In the genomic region with DNA sequence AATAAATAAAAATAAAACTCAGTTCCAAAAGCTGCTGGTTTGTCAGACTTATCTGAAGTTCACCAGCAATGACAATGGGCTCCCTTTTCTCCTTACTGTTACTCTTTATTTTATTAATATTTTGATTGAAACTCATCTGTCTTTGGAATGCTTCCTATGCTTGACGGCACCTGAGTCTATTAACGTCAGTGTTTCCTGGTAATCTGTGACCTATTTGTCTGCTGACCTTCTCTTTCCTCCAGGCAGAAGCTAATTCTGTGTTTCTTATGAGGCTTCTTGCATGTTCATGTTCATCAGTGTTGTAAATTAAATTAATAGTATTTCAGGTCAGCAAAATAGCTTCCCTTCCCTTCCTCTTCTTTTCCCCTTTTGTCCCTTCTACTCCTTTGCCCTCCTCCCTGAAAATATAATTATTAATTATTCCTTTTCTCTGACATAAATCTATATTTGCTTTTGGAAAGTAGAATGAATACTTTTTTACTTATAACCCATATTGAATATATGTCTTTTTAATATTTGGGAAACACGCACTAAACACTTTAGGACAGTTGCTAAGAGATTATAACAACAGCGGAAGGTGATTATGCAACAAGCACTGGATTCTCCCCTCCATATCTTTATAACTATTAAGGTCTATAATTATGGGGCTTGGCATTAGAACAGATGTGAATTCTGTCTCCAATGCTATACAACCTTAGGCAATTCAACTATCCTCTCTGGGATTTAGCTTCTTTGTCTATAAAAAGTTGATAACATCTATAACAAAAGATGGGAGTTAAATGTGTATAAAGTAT, we compare ENCODE assay signal across 28 cellular contexts.
"Had no signal": no experiment of that assay in that cellular context is flagged by ENCODE, and none has a peak within 500 bp of the region (broad histone marks: within the 10 kb centered on the region; RNA-seq: fewer than 3 reads in every experiment).

No MANE protein-coding gene starts in this region.

- H3K4me1 Mint-ChIP-seq: neural crest cell had no signal

- H3K4me3 Mint-ChIP-seq: activated naive CD4-positive, alpha-beta T cell treated with anti-CD3 and anti-CD28 coated beads for 36 hours; activated naive CD8-positive, alpha-beta T cell treated with anti-CD3 and anti-CD28 coated beads, Interleukin-2, amount 10 ng/mL, durations not matched to agents 7 days and 5 days; activated T-helper 1 cell treated with anti-CD3 and anti-CD28 coated beads, Interleukin-12 subunit alpha, Interleukin-12 subunit beta, Interleukin-2, Interleukin-4 antibody, amounts not matched to agents 30 ng/mL and 10 ng/mL and 1 ng/mL, durations not matched to agents 14 hours and 24 hours and 36 hours; naive thymus-derived CD8-positive, alpha-beta T cell; neural crest cell; T-helper 1 cell treated with Interleukin-12 subunit alpha and Interleukin-12 subunit beta and Interleukin-4 antibody, amounts not matched to agents 30 μg/mL and 1 μg/mL, for 36 hours had no signal

- H3K27ac Mint-ChIP-seq: activated naive CD4-positive, alpha-beta T cell treated with anti-CD3 and anti-CD28 coated beads for 36 hours; activated naive CD8-positive, alpha-beta T cell treated with anti-CD3 and anti-CD28 coated beads, Interleukin-2, amount 10 ng/mL, durations not matched to agents 7 days and 5 days; activated T-helper 1 cell treated with anti-CD3 and anti-CD28 coated beads, Interleukin-12 subunit alpha, Interleukin-12 subunit beta, Interleukin-2, Interleukin-4 antibody, amounts not matched to agents 30 ng/mL and 10 ng/mL and 1 ng/mL, durations not matched to agents 14 hours and 24 hours and 36 hours; T-helper 1 cell treated with Interleukin-12 subunit alpha and Interleukin-12 subunit beta and Interleukin-4 antibody, amounts not matched to agents 30 μg/mL and 1 μg/mL, for 36 hours had no signal

- H3K36me3 Mint-ChIP-seq: activated naive CD8-positive, alpha-beta T cell treated with anti-CD3 and anti-CD28 coated beads, Interleukin-2, amount 10 ng/mL, durations not matched to agents 7 days and 5 days; naive thymus-derived CD8-positive, alpha-beta T cell had no signal

- H3K9me3 Mint-ChIP-seq: activated naive CD4-positive, alpha-beta T cell treated with anti-CD3 and anti-CD28 coated beads for 36 hours; activated naive CD8-positive, alpha-beta T cell treated with anti-CD3 and anti-CD28 coated beads, Interleukin-2, amount 10 ng/mL, durations not matched to agents 7 days and 5 days; activated T-helper 1 cell treated with anti-CD3 and anti-CD28 coated beads, Interleukin-12 subunit alpha, Interleukin-12 subunit beta, Interleukin-2, Interleukin-4 antibody, amounts not matched to agents 30 ng/mL and 10 ng/mL and 1 ng/mL, durations not matched to agents 14 hours and 24 hours and 36 hours; naive thymus-derived CD8-positive, alpha-beta T cell; neural crest cell; T-helper 1 cell treated with Interleukin-12 subunit alpha and Interleukin-12 subunit beta and Interleukin-4 antibody, amounts not matched to agents 30 μg/mL and 1 μg/mL, for 36 hours had no signal

- H3K27ac ChIP-seq: ascending aorta, brain microvascular endothelial cell, coronary artery, esophagus muscularis mucosa, foreskin keratinocyte, heart right ventricle, lower lobe of right lung, spleen, tibial nerve, VCaP had no signal

- ATAC-seq: foreskin keratinocyte; left colon; lower lobe of right lung; naive thymus-derived CD8-positive, alpha-beta T cell had no signal

- H3K4me1 ChIP-seq: ascending aorta, esophagus muscularis mucosa, foreskin keratinocyte, lower lobe of right lung, tibial nerve had no signal

- H3K36me3 ChIP-seq: ascending aorta, brain microvascular endothelial cell, esophagus muscularis mucosa, heart right ventricle, lower lobe of right lung, spleen, tibial nerve had no signal

- FAIRE-seq: TTC549 had no signal

- H3K4me3 ChIP-seq: ascending aorta, coronary artery, esophagus muscularis mucosa, heart right ventricle, lower lobe of right lung, spleen, tibial nerve had no signal

- DNase-seq: activated CD4-positive, alpha-beta T cell treated with anti-CD3 and anti-CD28 coated beads for 4 hours; activated CD4-positive, alpha-beta T cell treated with anti-CD3 and anti-CD28 coated beads, Interleukin-2, amount 50 U/mL, for 48 hours; activated CD8-positive, alpha-beta memory T cell treated with anti-CD3 and anti-CD28 coated beads, Interleukin-2, amount 50 U/mL, for 4 hours; activated effector memory CD4-positive, alpha-beta T cell treated with anti-CD3 and anti-CD28 coated beads, Interleukin-2, amount 50 U/mL, for 16 hours; activated naive CD4-positive, alpha-beta T cell treated with anti-CD3 and anti-CD28 coated beads for 36 hours; activated naive CD8-positive, alpha-beta T cell treated with anti-CD3 and anti-CD28 coated beads, Interleukin-2, amount 10 ng/mL, durations not matched to agents 7 days and 5 days; activated T-cell treated with anti-CD3 and anti-CD28 coated beads, Interleukin-2, amount 50 U/mL, for 1 hour; brain microvascular endothelial cell; foreskin keratinocyte; heart right ventricle; left colon; lower lobe of right lung; mesenchymal stem cell; naive thymus-derived CD8-positive, alpha-beta T cell; occipital lobe; right cardiac atrium; spleen; stimulated activated naive CD4-positive, alpha-beta T cell; T-helper 9 cell had no signal

- H3K27me3 Mint-ChIP-seq: activated naive CD8-positive, alpha-beta T cell treated with anti-CD3 and anti-CD28 coated beads, Interleukin-2, amount 10 ng/mL, durations not matched to agents 7 days and 5 days; naive thymus-derived CD8-positive, alpha-beta T cell had no signal

- H3K9me3 ChIP-seq: ascending aorta, esophagus muscularis mucosa, heart right ventricle, lower lobe of right lung, spleen, tibial nerve had no signal

- H3K27me3 ChIP-seq: ascending aorta, brain microvascular endothelial cell, esophagus muscularis mucosa, foreskin keratinocyte, heart right ventricle, spleen, tibial nerve had no signal
